ENCODE assay signal across 28 cellular contexts in genomic region chr20:35280523-35280922, GRCh38. TPM values are rescaled to one million over a fixed set of nuclear protein-coding genes. Genes with fewer than 3 reads are reported as not detected.
DNase-seq lines count a peak whose midpoint lies in the region; ATAC-seq, FAIRE-seq and TF ChIP-seq lines count a peak whose summit lies in the region.
"Had no signal": no experiment of that assay in that cellular context is flagged by ENCODE, and none has a peak within 500 bp of the region (broad histone marks: within the 10 kb centered on the region; RNA-seq: fewer than 3 reads in every experiment).

No MANE protein-coding gene starts in this region.

- H3K27ac Mint-ChIP-seq in CD14-positive monocyte (peak overlapping the region in 6 of 7 donors; percentile 35 to 97 (median 65)), neural crest cell (ENCODE audit: unreplicated experiment) (no peak overlapping the region)
- H3K27ac Mint-ChIP-seq in central memory CD8-positive, alpha-beta T cell (ENCODE audit: low read depth), result peak overlapping the region; percentile 98

- TF ChIP-seq POLR2A in GM12891 (IDR thresholded peaks at IDR 0.05; ENCODE audit: low read depth, low read length) (no peak), upper lobe of left lung (IDR thresholded peaks at IDR 0.05) (no peak)

- H3K27me3 ChIP-seq in upper lobe of left lung, result no peaks in the 10 kb centered on the region
- H3K27me3 ChIP-seq: ascending aorta, esophagus muscularis mucosa, gastrocnemius medialis had no signal

- peaks cover 35 to 47% of the 10 kb centered on the region in 2 donors for H3K36me3 Mint-ChIP-seq in CD14-positive monocyte
- H3K36me3 Mint-ChIP-seq in central memory CD8-positive, alpha-beta T cell (ENCODE audit: insufficient read depth), result peaks cover 28% of the 10 kb centered on the region
- peaks cover 11% of the 10 kb centered on the region for H3K36me3 Mint-ChIP-seq in neural crest cell (ENCODE audit: low read depth)

- H3K9me3 Mint-ChIP-seq in CD14-positive monocyte (peaks cover 0 to 1% (median 0%) of the 10 kb centered on the region in 7 donors), neural crest cell (no peaks in the 10 kb centered on the region)
- H3K9me3 Mint-ChIP-seq in central memory CD8-positive, alpha-beta T cell, result no peaks in the 10 kb centered on the region

- FAIRE-seq in GM12891 (lab: Jason Lieb, UNC) (no peak), GM19239 (lab: Jason Lieb, UNC) (no peak)

- H3K4me3 Mint-ChIP-seq in CD14-positive monocyte, result no peak overlapping the region
- no peak overlapping the region for H3K4me3 Mint-ChIP-seq in central memory CD8-positive, alpha-beta T cell
- H3K4me3 Mint-ChIP-seq in neural crest cell, result peak overlapping the region; percentile 68
- H3K4me3 Mint-ChIP-seq: activated CD8-positive, alpha-beta T cell treated with anti-CD3 and anti-CD28 coated beads, Interleukin-2, amount 10 ng/mL, durations not matched to agents 7 days and 5 days had no signal

- DNase-seq in CD14-positive monocyte (ENCODE audit: low spot score), result no peak
- DNase-seq in GM12891 (ENCODE audit: insufficient read length, low spot score), result no peak
- DNase-seq in central memory CD8-positive, alpha-beta T cell (ENCODE audit: low spot score in 2 of 2), result no peak
- DNase-seq in neural crest cell (ENCODE audit: low read depth, low spot score), result no peak
- DNase-seq in left colon, result no peak
- no peak for DNase-seq in upper lobe of left lung
- no peak for DNase-seq in GM19239 (ENCODE audit: insufficient read length, low spot score)
- DNase-seq: activated CD4-positive, CD25-positive, alpha-beta regulatory T cell; activated CD8-positive, alpha-beta T cell treated with anti-CD3 and anti-CD28 coated beads, Interleukin-2, amount 10 ng/mL, durations not matched to agents 7 days and 5 days; activated naive CD4-positive, alpha-beta T cell treated with anti-CD3 and anti-CD28 coated beads, Interleukin-2, amount 50 U/mL, for 16 hours; activated T-cell treated with anti-CD3 and anti-CD28 coated beads, Interleukin-2, amount 50 U/mL, for 48 hours; gastrocnemius medialis; GF-D8; MV-4-11; NCI-H1694; NCI-H2171 treated with DMSO at 0.1 percent for 48 hours; NCI-H69 had no signal

- no peak for ATAC-seq in central memory CD8-positive, alpha-beta T cell (replicated peaks; ENCODE audit: extremely low read depth, poor library complexity, severe bottlenecking)
- no peak for ATAC-seq in left colon
- ATAC-seq in HG03175 (IDR thresholded peaks at IDR 0.05; ENCODE audit: unreplicated experiment), result no peak
- no peak for ATAC-seq in upper lobe of left lung (ENCODE audit: low FRiP score in 2 of 2)
- ATAC-seq: activated CD8-positive, alpha-beta T cell treated with anti-CD3 and anti-CD28 coated beads, Interleukin-2, amount 10 ng/mL, durations not matched to agents 7 days and 5 days; gastrocnemius medialis; HCT116; sciatic nerve had no signal

- peaks cover 33 to 49% (median 36%) of the 10 kb centered on the region in 4 donors for H3K4me1 ChIP-seq in upper lobe of left lung

- TF ChIP-seq EP300 in upper lobe of left lung (IDR thresholded peaks at IDR 0.05), result no peak

- 87 to 95% methylated on average over 6 of the region's 6 CpGs for WGBS in upper lobe of left lung, 2 donors

- no peak overlapping the region for H3K27ac ChIP-seq in upper lobe of left lung
- H3K27ac ChIP-seq: ascending aorta, esophagus muscularis mucosa, gastrocnemius medialis, parathyroid adenoma, thoracic aorta had no signal

- H3K9me3 ChIP-seq in upper lobe of left lung, result no peaks in the 10 kb centered on the region
- H3K9me3 ChIP-seq: ascending aorta, esophagus muscularis mucosa, gastrocnemius medialis, thoracic aorta had no signal

- peaks cover 5 to 45% (median 25%) of the 10 kb centered on the region in 4 donors for H3K36me3 ChIP-seq in upper lobe of left lung

- H3K27me3 Mint-ChIP-seq in CD14-positive monocyte (ENCODE audit: low read depth in 3 of 3) (no peaks in the 10 kb centered on the region), neural crest cell (ENCODE audit: low read depth) (no peaks in the 10 kb centered on the region)
- no peaks in the 10 kb centered on the region for H3K27me3 Mint-ChIP-seq in central memory CD8-positive, alpha-beta T cell

- no peak for TF ChIP-seq CTCF in CD14-positive monocyte (IDR thresholded peaks at IDR 0.05)
- TF ChIP-seq CTCF in neural crest cell (conservative IDR thresholded peaks at IDR 0.05), result no peak
- TF ChIP-seq CTCF in upper lobe of left lung (IDR thresholded peaks at IDR 0.05), result no peak

- H3K4me3 ChIP-seq in upper lobe of left lung, result no peak overlapping the region
- H3K4me3 ChIP-seq: ascending aorta, esophagus muscularis mucosa, gastrocnemius medialis, thoracic aorta had no signal

- H3K4me1 Mint-ChIP-seq in CD14-positive monocyte (peaks cover 31% of the 10 kb centered on the region), neural crest cell (peaks cover 31% of the 10 kb centered on the region)
- peaks cover 50% of the 10 kb centered on the region for H3K4me1 Mint-ChIP-seq in central memory CD8-positive, alpha-beta T cell

- intact Hi-C loops in CD14-positive monocyte (cut with micrococcal nuclease) (no loop called here), left colon (cut with DNase I, micrococcal nuclease) (no loop called here)

TF ChIP-seq in GM12891, 5 proteins besides CTCF, POLR2A, EP300 and RAD21:
- TF ChIP-seq POLR2AphosphoS5 (IDR thresholded peaks at IDR 0.05; ENCODE audit: low read depth, low read length) (peak; percentile 18; the same call in 1 of the 2 replicates), PAX5 (IDR thresholded peaks at IDR 0.05; ENCODE audit: insufficient read depth, low read length, severe bottlenecking) (no peak)
TF ChIP-seq in GM12891: peak in this region for 1.

RNA-seq across cellular contexts. Expression of gene MMP24OS, which starts 2.6 kb away (rescaled TPM):
- 1 to 10 TPM; 9.5 to 9.6 TPM for polyA plus RNA-seq in CD14-positive monocyte
- polyA plus RNA-seq in GM12891 (2012; ENCODE audit: low read depth, missing spikeins), result 31.0 TPM
- total RNA-seq in neural crest cell (34.0 and 37.8 TPM in 2 replicates), left colon (100 to 1,000 TPM; 109 to 140 TPM), upper lobe of left lung (100 to 1,000 TPM in 1 of 6 donors, 10 to 100 TPM in 5; 27.8 to 145 (median 42.6) TPM)

RNA-seq across cellular contexts. Expression of gene EIF6, which starts 4.0 kb away (rescaled TPM):
- 100 to 1,000 TPM; 190 to 222 TPM for polyA plus RNA-seq in CD14-positive monocyte
- polyA plus RNA-seq in GM12891 (2012; ENCODE audit: low read depth, missing spikeins), result 88.4 TPM
- total RNA-seq in neural crest cell (112 and 116 TPM in 2 replicates), left colon (100 to 1,000 TPM; 199 to 225 TPM), upper lobe of left lung (100 to 1,000 TPM in 2 of 6 donors, 10 to 100 TPM in 4; 57.5 to 106 (median 88.7) TPM)

RNA-seq across cellular contexts. Expression of gene FAM83C, which starts 11.7 kb away (rescaled TPM):
- not detected for polyA plus RNA-seq in CD14-positive monocyte
- 0.06 TPM for polyA plus RNA-seq in GM12891 (2012; ENCODE audit: low read depth, missing spikeins)
- total RNA-seq in neural crest cell (not detected in 2 replicates), left colon (under 1 TPM in 1 of 2 donors, not detected in 1; 0.20 TPM), upper lobe of left lung (not detected)
- total RNA-seq: activated CD8-positive, alpha-beta T cell treated with anti-CD3 and anti-CD28 coated beads, Interleukin-2, amount 10 ng/mL, durations not matched to agents 7 days and 5 days; ascending aorta; cerebellum; esophagus muscularis mucosa; gastrocnemius medialis; HT1080; kidney epithelial cell; myocyte; sciatic nerve; thoracic aorta had no signal

RNA-seq across cellular contexts. Expression of gene MMP24, which starts 54.0 kb away (rescaled TPM):
- polyA plus RNA-seq in CD14-positive monocyte, result under 1 TPM in 1 of 2 donors, not detected in 1; 0.14 TPM
- polyA plus RNA-seq in GM12891 (2012; ENCODE audit: low read depth, missing spikeins), result 0.17 TPM
- 2.8 and 2.9 TPM in 2 replicates for total RNA-seq in neural crest cell
- under 1 TPM; 0.09 to 0.59 TPM for total RNA-seq in left colon
- 10 to 100 TPM in 5 of 6 donors, 1 to 10 TPM in 1; 7.3 to 25.4 (median 15.6) TPM for total RNA-seq in upper lobe of left lung
- total RNA-seq: activated CD8-positive, alpha-beta T cell treated with anti-CD3 and anti-CD28 coated beads, Interleukin-2, amount 10 ng/mL, durations not matched to agents 7 days and 5 days; ascending aorta had no signal
